Comparison of ENCODE assay signal across 38 cellular contexts in the genomic region with DNA sequence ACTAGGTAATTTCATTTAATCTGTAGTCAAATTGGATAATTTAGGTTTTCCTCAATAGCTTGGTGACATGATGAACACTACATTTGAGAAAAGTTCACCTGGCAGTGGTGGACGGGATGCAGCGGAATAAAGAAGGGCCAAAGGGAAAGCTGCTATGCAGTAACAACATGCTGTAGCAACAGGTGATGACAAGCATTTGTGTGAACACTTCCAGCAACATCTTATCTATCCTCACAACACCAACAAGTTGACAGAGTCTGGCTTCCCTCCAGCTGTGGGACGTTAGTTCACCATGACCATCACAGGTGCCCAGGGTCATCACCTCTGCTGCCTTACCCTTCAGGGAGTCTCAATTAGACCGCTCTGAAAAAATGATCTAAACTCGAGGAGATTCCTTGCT. TPM values are rescaled to one million over a fixed set of nuclear protein-coding genes. Genes with fewer than 3 reads are reported as not detected.
"Had no signal": no experiment of that assay in that cellular context is flagged by ENCODE, and none has a peak within 500 bp of the region (broad histone marks: within the 10 kb centered on the region; RNA-seq: fewer than 3 reads in every experiment).

No MANE protein-coding gene starts in this region.

- H3K9me3 ChIP-seq: MG63 had no signal

- H3K36me3 ChIP-seq: MG63 had no signal

- H3K4me3 ChIP-seq: MG63 had no signal

- DNase-seq: Karpas-422, Kasumi-1, MG63, MM.1S, MV-4-11, NCI-H1048, NCI-H1092, NCI-H1092 treated with DMSO at 0.1 percent for 48 hours, NCI-H1105, NCI-H1105 treated with DMSO at 0.1 percent for 48 hours, NCI-H1417, NCI-H1417 treated with DMSO at 0.1 percent for 48 hours, NCI-H1436, NCI-H1436 treated with DMSO at 0.1 percent for 48 hours, NCI-H146, NCI-H1694, NCI-H1694 treated with DMSO at 0.1 percent for 48 hours, NCI-H187, NCI-H187 treated with DMSO at 0.1 percent for 48 hours, NCI-H1930, NCI-H2029, NCI-H2029 treated with DMSO at 0.1 percent for 48 hours, NCI-H2081, NCI-H2081 treated with DMSO at 0.1 percent for 48 hours, NCI-H2107, NCI-H2171, NCI-H2171 treated with DMSO at 0.1 percent for 48 hours, NCI-H2227 treated with DMSO at 0.1 percent for 48 hours, NCI-H226, NCI-H345, NCI-H446, NCI-H446 treated with DMSO at 0.1 percent for 48 hours, NCI-H510A, NCI-H510A treated with DMSO at 0.1 percent for 48 hours had no signal

RNA-seq across cellular contexts. Expression of gene DBX2, which starts 8.3 kb away (rescaled TPM):
- total RNA-seq: LHCN-M2, M059J, MCF 10A, NCI-H460 had no signal
